ENCODE assay signal across 1 cellular context in genomic region chr17:27491713-27492190, GRCh38.
A peak's percentile ranks its signal among the peaks of the same experiment; 100 is the strongest.
TF ChIP-seq lines count a peak whose summit lies in the region.

No MANE protein-coding gene starts in this region.

TF ChIP-seq in K562, 482 proteins besides CTCF, POLR2A, EP300 and RAD21 (continued from another document and continues in another):
- TF ChIP-seq ARID4B (CRISPR knock-in tag; IDR thresholded peaks at IDR 0.05) (no peak), E2F1 (CRISPR knock-in tag; IDR thresholded peaks at IDR 0.05) (no peak), FOSL1 (tag; conservative IDR thresholded peaks at IDR 0.05) (no peak), HNRNPLL (IDR thresholded peaks at IDR 0.05; ENCODE audit: low read depth, low read length, poor library complexity, severe bottlenecking) (no peak), RFX5 (IDR thresholded peaks at IDR 0.05; ENCODE audit: low read depth, low read length) (no peak), NR4A1 (CRISPR knock-in tag; IDR thresholded peaks at IDR 0.05) (no peak), NR4A1 (tag; IDR thresholded peaks at IDR 0.05) (no peak), NR0B1 (IDR thresholded peaks at IDR 0.05; ENCODE audit: partially characterized antibody) (no peak), FOS (IDR thresholded peaks at IDR 0.05; ENCODE audit: extremely low read depth, insufficient read length) (no peak), CHD7 (IDR thresholded peaks at IDR 0.05; ENCODE audit: low read depth, low read length) (no peak), ZNF24 (IDR thresholded peaks at IDR 0.05) (no peak), ZBTB8A (IDR thresholded peaks at IDR 0.05; ENCODE audit: partially characterized antibody) (no peak), E2F8 (IDR thresholded peaks at IDR 0.05; ENCODE audit: low read depth, partially characterized antibody) (no peak), SIRT6 (IDR thresholded peaks at IDR 0.05; ENCODE audit: low read depth, low read length) (no peak), ZFPM2 (CRISPR knock-in tag; IDR thresholded peaks at IDR 0.05) (no peak), HDAC8 (tag; IDR thresholded peaks at IDR 0.05) (no peak), ZNF639 (CRISPR knock-in tag; conservative IDR thresholded peaks at IDR 0.05 in 1 of 2, IDR thresholded peaks at IDR 0.05 in 1 of 2) (no peak), GATAD2A (IDR thresholded peaks at IDR 0.05) (0 out of 2 replicates have a peak, but pooled peaks have one; percentile 62), DACH1 (IDR thresholded peaks at IDR 0.05; ENCODE audit: partially characterized antibody) (peak; percentile 67), ZNF609 (CRISPR knock-in tag; IDR thresholded peaks at IDR 0.05; ENCODE audit: borderline replicate concordance) (no peak), SMARCA5 (IDR thresholded peaks at IDR 0.05) (no peak), NBN (IDR thresholded peaks at IDR 0.05; ENCODE audit: low read depth) (0 out of 2 replicates have a peak, but pooled peaks have one; percentile 60), NRF1 (conservative IDR thresholded peaks at IDR 0.05 in 1 of 2, IDR thresholded peaks at IDR 0.05 in 1 of 2) (peak; percentile 27 to 28; a peak in 3 of 4 replicates)
